In the genomic region with DNA sequence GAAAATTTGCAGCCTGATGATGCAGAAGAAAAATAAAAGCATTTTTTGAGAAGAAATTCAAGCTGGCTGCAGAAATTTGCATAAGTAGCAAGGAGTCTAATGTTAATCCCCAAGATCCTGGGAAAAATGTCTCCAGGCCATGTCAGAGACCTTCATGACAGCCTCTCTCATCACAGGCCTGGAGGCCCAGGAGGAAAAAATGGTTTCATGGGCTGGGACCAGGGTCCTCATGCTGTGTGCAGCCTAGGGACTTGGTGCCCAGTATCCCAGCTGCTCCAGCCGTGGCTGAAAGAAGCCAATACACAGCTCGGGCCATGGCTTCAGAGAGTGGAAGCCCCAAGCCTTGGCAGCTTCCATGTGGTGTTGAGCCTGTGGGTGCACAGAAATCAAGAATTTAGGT, we compare ENCODE assay signal across 7 cellular contexts. TPM values are rescaled to one million over a fixed set of nuclear protein-coding genes. Genes with fewer than 3 reads are reported as not detected.
"Had no signal": no experiment of that assay in that cellular context is flagged by ENCODE, and none has a peak within 500 bp of the region (broad histone marks: within the 10 kb centered on the region; RNA-seq: fewer than 3 reads in every experiment).

No MANE protein-coding gene starts in this region.

RNA-seq across cellular contexts. Expression of a gene that starts 41.3 kb away (rescaled TPM):
- total RNA-seq: naive thymus-derived CD4-positive, alpha-beta T cell; natural killer cell; osteocyte; pulmonary artery endothelial cell; right atrium auricular region; smooth muscle cell; vagina had no signal
- polyA plus RNA-seq: naive thymus-derived CD4-positive, alpha-beta T cell; smooth muscle cell had no signal
